Comparison of ENCODE assay signal across 1 cellular context in the genomic region with DNA sequence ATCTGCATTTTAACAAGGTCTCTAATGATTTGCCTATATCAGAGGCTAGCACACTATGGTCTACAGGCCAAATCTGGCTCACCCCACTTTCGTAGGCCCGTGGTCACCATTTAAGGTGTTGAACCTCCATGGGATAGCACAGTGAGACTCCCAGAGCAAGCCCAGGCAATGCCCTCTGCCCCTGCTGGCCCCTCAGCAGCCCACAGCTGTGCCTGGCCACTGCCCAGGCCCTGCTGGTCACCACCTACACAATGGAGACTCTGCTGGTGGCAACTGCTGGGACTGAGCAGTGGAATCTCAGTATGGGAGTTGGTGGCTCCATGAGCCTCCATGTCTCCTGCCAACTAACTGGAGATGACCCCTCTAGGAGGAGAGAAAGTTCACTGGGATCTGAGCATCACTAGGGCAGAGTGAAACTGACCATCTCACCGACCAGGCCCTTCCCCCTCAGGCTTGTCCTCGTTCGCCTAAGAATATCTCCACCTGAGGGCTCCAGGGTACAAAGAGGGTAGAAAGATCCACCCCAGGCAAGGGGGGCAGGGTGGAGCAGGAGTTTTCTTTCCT.
TF ChIP-seq lines count a peak whose summit lies in the region.

No MANE protein-coding gene starts in this region.

TF ChIP-seq in H1, 55 proteins besides CTCF, POLR2A, EP300 and RAD21:
- TF ChIP-seq, protein P1, sequence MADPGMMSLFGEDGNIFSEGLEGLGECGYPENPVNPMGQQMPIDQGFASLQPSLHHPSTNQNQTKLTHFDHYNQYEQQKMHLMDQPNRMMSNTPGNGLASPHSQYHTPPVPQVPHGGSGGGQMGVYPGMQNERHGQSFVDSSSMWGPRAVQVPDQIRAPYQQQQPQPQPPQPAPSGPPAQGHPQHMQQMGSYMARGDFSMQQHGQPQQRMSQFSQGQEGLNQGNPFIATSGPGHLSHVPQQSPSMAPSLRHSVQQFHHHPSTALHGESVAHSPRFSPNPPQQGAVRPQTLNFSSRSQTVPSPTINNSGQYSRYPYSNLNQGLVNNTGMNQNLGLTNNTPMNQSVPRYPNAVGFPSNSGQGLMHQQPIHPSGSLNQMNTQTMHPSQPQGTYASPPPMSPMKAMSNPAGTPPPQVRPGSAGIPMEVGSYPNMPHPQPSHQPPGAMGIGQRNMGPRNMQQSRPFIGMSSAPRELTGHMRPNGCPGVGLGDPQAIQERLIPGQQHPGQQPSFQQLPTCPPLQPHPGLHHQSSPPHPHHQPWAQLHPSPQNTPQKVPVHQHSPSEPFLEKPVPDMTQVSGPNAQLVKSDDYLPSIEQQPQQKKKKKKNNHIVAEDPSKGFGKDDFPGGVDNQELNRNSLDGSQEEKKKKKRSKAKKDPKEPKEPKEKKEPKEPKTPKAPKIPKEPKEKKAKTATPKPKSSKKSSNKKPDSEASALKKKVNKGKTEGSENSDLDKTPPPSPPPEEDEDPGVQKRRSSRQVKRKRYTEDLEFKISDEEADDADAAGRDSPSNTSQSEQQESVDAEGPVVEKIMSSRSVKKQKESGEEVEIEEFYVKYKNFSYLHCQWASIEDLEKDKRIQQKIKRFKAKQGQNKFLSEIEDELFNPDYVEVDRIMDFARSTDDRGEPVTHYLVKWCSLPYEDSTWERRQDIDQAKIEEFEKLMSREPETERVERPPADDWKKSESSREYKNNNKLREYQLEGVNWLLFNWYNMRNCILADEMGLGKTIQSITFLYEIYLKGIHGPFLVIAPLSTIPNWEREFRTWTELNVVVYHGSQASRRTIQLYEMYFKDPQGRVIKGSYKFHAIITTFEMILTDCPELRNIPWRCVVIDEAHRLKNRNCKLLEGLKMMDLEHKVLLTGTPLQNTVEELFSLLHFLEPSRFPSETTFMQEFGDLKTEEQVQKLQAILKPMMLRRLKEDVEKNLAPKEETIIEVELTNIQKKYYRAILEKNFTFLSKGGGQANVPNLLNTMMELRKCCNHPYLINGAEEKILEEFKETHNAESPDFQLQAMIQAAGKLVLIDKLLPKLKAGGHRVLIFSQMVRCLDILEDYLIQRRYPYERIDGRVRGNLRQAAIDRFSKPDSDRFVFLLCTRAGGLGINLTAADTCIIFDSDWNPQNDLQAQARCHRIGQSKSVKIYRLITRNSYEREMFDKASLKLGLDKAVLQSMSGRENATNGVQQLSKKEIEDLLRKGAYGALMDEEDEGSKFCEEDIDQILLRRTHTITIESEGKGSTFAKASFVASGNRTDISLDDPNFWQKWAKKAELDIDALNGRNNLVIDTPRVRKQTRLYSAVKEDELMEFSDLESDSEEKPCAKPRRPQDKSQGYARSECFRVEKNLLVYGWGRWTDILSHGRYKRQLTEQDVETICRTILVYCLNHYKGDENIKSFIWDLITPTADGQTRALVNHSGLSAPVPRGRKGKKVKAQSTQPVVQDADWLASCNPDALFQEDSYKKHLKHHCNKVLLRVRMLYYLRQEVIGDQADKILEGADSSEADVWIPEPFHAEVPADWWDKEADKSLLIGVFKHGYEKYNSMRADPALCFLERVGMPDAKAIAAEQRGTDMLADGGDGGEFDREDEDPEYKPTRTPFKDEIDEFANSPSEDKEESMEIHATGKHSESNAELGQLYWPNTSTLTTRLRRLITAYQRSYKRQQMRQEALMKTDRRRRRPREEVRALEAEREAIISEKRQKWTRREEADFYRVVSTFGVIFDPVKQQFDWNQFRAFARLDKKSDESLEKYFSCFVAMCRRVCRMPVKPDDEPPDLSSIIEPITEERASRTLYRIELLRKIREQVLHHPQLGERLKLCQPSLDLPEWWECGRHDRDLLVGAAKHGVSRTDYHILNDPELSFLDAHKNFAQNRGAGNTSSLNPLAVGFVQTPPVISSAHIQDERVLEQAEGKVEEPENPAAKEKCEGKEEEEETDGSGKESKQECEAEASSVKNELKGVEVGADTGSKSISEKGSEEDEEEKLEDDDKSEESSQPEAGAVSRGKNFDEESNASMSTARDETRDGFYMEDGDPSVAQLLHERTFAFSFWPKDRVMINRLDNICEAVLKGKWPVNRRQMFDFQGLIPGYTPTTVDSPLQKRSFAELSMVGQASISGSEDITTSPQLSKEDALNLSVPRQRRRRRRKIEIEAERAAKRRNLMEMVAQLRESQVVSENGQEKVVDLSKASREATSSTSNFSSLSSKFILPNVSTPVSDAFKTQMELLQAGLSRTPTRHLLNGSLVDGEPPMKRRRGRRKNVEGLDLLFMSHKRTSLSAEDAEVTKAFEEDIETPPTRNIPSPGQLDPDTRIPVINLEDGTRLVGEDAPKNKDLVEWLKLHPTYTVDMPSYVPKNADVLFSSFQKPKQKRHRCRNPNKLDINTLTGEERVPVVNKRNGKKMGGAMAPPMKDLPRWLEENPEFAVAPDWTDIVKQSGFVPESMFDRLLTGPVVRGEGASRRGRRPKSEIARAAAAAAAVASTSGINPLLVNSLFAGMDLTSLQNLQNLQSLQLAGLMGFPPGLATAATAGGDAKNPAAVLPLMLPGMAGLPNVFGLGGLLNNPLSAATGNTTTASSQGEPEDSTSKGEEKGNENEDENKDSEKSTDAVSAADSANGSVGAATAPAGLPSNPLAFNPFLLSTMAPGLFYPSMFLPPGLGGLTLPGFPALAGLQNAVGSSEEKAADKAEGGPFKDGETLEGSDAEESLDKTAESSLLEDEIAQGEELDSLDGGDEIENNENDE (IDR thresholded peaks at IDR 0.05; ENCODE audit: insufficient replicate concordance, low read length): no peak
- TF ChIP-seq POLR2AphosphoS5 (IDR thresholded peaks at IDR 0.05; ENCODE audit: low read depth, low read length): no peak
- TF ChIP-seq CBX8 (IDR thresholded peaks at IDR 0.05; ENCODE audit: borderline replicate concordance, low read depth, low read length): no peak
- TF ChIP-seq, protein P2, sequence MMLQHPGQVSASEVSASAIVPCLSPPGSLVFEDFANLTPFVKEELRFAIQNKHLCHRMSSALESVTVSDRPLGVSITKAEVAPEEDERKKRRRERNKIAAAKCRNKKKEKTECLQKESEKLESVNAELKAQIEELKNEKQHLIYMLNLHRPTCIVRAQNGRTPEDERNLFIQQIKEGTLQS (IDR thresholded peaks at IDR 0.05; ENCODE audit: insufficient read depth, low read depth, low read length): no peak
- no peak for TF ChIP-seq TAF7 (optimal IDR thresholded peaks at IDR 0.05; ENCODE audit: borderline replicate concordance, low read depth, low read length)
- peak; percentile 33 for TF ChIP-seq ASH2L (IDR thresholded peaks at IDR 0.05; ENCODE audit: low read length)
- no peak for TF ChIP-seq EZH2 (IDR thresholded peaks at IDR 0.05; ENCODE audit: low read depth, low read length, severe bottlenecking)
